In genomic region chr16:77690416-77690815, GRCh38 we compare ENCODE assay signal across 18 cellular contexts.
"Had no signal": no experiment of that assay in that cellular context is flagged by ENCODE, and none has a peak within 500 bp of the region (broad histone marks: within the 10 kb centered on the region; RNA-seq: fewer than 3 reads in every experiment).

No MANE protein-coding gene starts in this region.

- ATAC-seq: activated CD4-positive, CD25-positive, alpha-beta regulatory T cell treated with anti-CD3 and anti-CD28 coated beads, Interleukin-2, amount 50 U/mL, for 24 hours; activated CD8-positive, alpha-beta T cell treated with anti-CD3 and anti-CD28 coated beads for 36 hours had no signal

- H3K4me1 ChIP-seq: Peyer's patch had no signal

- H3K27me3 ChIP-seq: brain microvascular endothelial cell, cardiac muscle cell, Peyer's patch, SJSA1 had no signal

- H3K27ac ChIP-seq: brain microvascular endothelial cell, cardiac muscle cell, Peyer's patch, RWPE1, SJSA1 had no signal

- DNase-seq: activated CD4-positive, alpha-beta T cell treated with anti-CD3 and anti-CD28 coated beads for 4 hours; activated CD8-positive, alpha-beta memory T cell treated with anti-CD3 and anti-CD28 coated beads, Interleukin-2, amount 50 U/mL, for 48 hours; activated CD8-positive, alpha-beta T cell treated with anti-CD3 and anti-CD28 coated beads for 36 hours; activated T-cell treated with anti-CD3 and anti-CD28 coated beads, Interleukin-2, amount 50 U/mL, for 1 hour; brain microvascular endothelial cell; KG1; NCI-H1092; NCI-H1417; NCI-H1930; NCI-H345; NCI-H510A; Peyer's patch; Right ventricle myocardium superior had no signal

- FAIRE-seq: astrocyte had no signal

- H3K36me3 ChIP-seq: brain microvascular endothelial cell, cardiac muscle cell, Peyer's patch, SJSA1 had no signal

- H3K9me3 ChIP-seq: Peyer's patch, SJSA1 had no signal

- H3K4me3 ChIP-seq: cardiac muscle cell, Peyer's patch, SJSA1 had no signal
